ENCODE assay signal across 9 cellular contexts in the genomic region with DNA sequence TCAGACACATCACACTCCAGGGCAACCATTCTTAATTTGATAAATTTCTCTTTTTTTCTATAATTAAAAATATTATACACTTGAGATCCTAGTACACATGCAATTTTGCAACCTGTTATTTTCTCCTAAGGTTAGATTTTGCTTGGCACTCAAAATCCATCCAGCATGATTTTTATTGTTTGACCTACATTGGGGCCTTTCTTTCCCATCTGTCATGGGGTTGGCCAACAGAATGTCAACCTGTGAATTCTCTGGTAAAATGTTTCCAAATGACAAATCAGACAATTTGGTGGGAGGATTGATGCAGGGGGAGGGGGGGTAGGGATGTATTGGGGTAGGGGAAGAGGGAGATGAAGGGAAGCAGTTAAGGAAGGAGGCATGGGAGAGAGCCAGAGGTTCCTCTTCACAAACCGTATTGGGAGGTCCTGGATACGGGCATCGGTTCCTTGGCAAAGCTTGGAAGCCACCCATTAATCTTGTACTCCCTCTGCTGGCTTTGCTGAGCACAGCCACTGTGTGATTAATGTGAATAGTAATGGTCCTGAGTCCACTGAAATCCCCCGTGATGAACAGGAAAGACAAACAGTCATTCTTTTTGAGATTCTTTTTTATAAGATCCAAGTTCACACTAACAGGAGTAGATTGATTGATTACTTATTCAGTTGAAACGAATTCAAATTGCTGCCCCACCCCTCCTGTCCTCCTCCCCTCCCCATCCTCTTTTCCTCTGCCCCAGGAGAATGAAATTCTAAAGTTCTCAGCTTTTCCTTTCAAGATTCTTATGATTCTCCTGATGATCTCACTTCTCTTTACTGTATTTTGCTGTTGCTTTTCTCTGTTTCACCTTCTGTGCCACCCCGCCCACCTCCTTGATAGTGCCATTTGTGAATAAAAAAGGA.
DNase-seq lines count a peak whose midpoint lies in the region; ATAC-seq, FAIRE-seq and TF ChIP-seq lines count a peak whose summit lies in the region.
"Had no signal": no experiment of that assay in that cellular context is flagged by ENCODE, and none has a peak within 500 bp of the region (broad histone marks: within the 10 kb centered on the region; RNA-seq: fewer than 3 reads in every experiment).

No MANE protein-coding gene starts in this region.

- H2BK15ac ChIP-seq in H1 (ENCODE audit: low read length): no peak overlapping the region

- H3K9me3 ChIP-seq in H1 (ENCODE audit: insufficient read depth in 2 of 2, low read depth in 1 of 2, low read length in 1 of 2) (no peaks in the 10 kb centered on the region; a peak in 1 of 4 replicates), lower lobe of right lung (no peaks in the 10 kb centered on the region)

- H3K4me1 Mint-ChIP-seq in stimulated activated naive CD8-positive, alpha-beta T cell treated with anti-CD3 and anti-CD28 coated beads, Interleukin-15, amount 100 ng/mL, for 72 hours: no peaks in the 10 kb centered on the region

- H3K27me3 ChIP-seq in H1 (replicated peaks in 1 of 4; ENCODE audit: control insufficient read depth in 3 of 4, extremely low read depth in 1 of 4, insufficient read depth in 3 of 4, low read length in 3 of 4) (no peaks in the 10 kb centered on the region), lower lobe of right lung (ENCODE audit: low read depth) (no peaks in the 10 kb centered on the region)

- H3K27ac ChIP-seq in H1 (ENCODE audit: low read depth, low read length) (no peak overlapping the region), lower lobe of right lung (no peak overlapping the region)

- peak; percentile 87 for FAIRE-seq in H1 (lab: Jason Lieb, UNC)
- FAIRE-seq: colon had no signal

- H3K79me1 ChIP-seq in H1 (ENCODE audit: low read depth, low read length): no peaks in the 10 kb centered on the region

- H3K9me3 Mint-ChIP-seq in stimulated activated naive CD8-positive, alpha-beta T cell treated with anti-CD3 and anti-CD28 coated beads, Interleukin-15, amount 100 ng/mL, for 72 hours: no peaks in the 10 kb centered on the region

- H2BK5ac ChIP-seq in H1 (ENCODE audit: low read depth, low read length): no peak overlapping the region

- H3K14ac ChIP-seq in H1 (ENCODE audit: insufficient read length): no peak overlapping the region

- in situ Hi-C loops in KBM-7 (cut with MboI; ENCODE audit: low pct_unique_long_range_greater_than_20kb, low sequenced_read_pairs): no loop called here

- CTCF ChIA-PET in H1 (lab: Charles Lee; ENCODE audit: partially characterized antibody): interaction anchor here (0.6 to 3.4 kb wide), 26 partner anchors 10 to 958 kb away, joined by 3 to 16 read pairs (median 4); no protein-coding TSS in a partner anchor

- H3K18ac ChIP-seq in H1 (ENCODE audit: extremely low read depth, low read length): no peak overlapping the region

- H3K27ac Mint-ChIP-seq in stimulated activated naive CD8-positive, alpha-beta T cell treated with anti-CD3 and anti-CD28 coated beads, Interleukin-15, amount 100 ng/mL, for 72 hours: no peak overlapping the region

- H3K4me1 ChIP-seq in H1 (replicated peaks in 1 of 4; ENCODE audit: control insufficient read depth in 3 of 4, insufficient read depth in 4 of 4, low read length in 3 of 4): peaks cover 0 to 4% (median 0%) of the 10 kb centered on the region in 4 experiments; a peak in 2 of 7 replicates
- no peaks in the 10 kb centered on the region for H3K4me1 ChIP-seq in lower lobe of right lung

- no peak overlapping the region for H3K4me3 ChIP-seq in H1 (ENCODE audit: extremely low read depth in 1 of 4, insufficient read depth in 2 of 4, low read depth in 3 of 4, low read length in 4 of 4)
- no peak overlapping the region for H3K4me3 ChIP-seq in lower lobe of right lung

- H2BK20ac ChIP-seq in H1 (ENCODE audit: low read length): no peak overlapping the region

- no peaks in the 10 kb centered on the region for H3K23me2 ChIP-seq in H1 (ENCODE audit: low read depth, low read length)

- H4K5ac ChIP-seq in H1 (ENCODE audit: insufficient read length, low read depth, low read length): no peak overlapping the region

- DNase-seq in stimulated activated naive CD8-positive, alpha-beta T cell treated with anti-CD3 and anti-CD28 coated beads, Interleukin-15, Interleukin-2, amounts not matched to agents 100 U/mL and 50 U/mL, for 24 hours: peak; percentile 10
- DNase-seq in stimulated activated naive CD8-positive, alpha-beta T cell treated with anti-CD3 and anti-CD28 coated beads, Interleukin-15, amount 100 ng/mL, for 72 hours: no peak
- DNase-seq in KBM-7: peak; percentile 37
- DNase-seq in RPMI7951 (ENCODE audit: low read depth): peak; percentile 72
- peak; percentile 34 to 67 for DNase-seq in H1 (ENCODE audit: low read depth in 1 of 2, low spot score in 2 of 2)
- DNase-seq in lower lobe of right lung: no peak

- no peak overlapping the region for H3K56ac ChIP-seq in H1 (replicated peaks; ENCODE audit: insufficient read length, low read depth, low read length)

- H3K9ac ChIP-seq in H1 (replicated peaks in 1 of 4; ENCODE audit: extremely low read depth in 1 of 4, low read depth in 3 of 4, low read length in 3 of 4): no peak overlapping the region

- no peak overlapping the region for H2AFZ ChIP-seq in H1 (ENCODE audit: low read length)

- H3K4ac ChIP-seq in H1 (replicated peaks; ENCODE audit: insufficient read length, low read depth, low read length): no peak overlapping the region

- H3K4me3 Mint-ChIP-seq in stimulated activated naive CD8-positive, alpha-beta T cell treated with anti-CD3 and anti-CD28 coated beads, Interleukin-15, amount 100 ng/mL, for 72 hours: no peak overlapping the region

- no peak for TF ChIP-seq EP300 in H1 (IDR thresholded peaks at IDR 0.05; ENCODE audit: borderline replicate concordance in 1 of 2, low read depth in 2 of 2, low read length in 2 of 2)

- no peak for ATAC-seq in stimulated activated naive CD8-positive, alpha-beta T cell treated with anti-CD3 and anti-CD28 coated beads, Interleukin-15, Interleukin-2, amounts not matched to agents 100 U/mL and 50 U/mL, for 24 hours
- no peak for ATAC-seq in stimulated activated naive CD8-positive, alpha-beta T cell treated with anti-CD3 and anti-CD28 coated beads, Interleukin-15, amount 100 ng/mL, for 72 hours
- ATAC-seq in lower lobe of right lung (peak; percentile 86 to 91), HG02759 (IDR thresholded peaks at IDR 0.05; ENCODE audit: unreplicated experiment) (no peak), HG03460 (IDR thresholded peaks at IDR 0.05; ENCODE audit: unreplicated experiment) (no peak)

- H3K4me2 ChIP-seq in H1 (ENCODE audit: insufficient read depth in 1 of 2, low read depth in 2 of 2, low read length in 2 of 2): no peak overlapping the region

- TF ChIP-seq POLR2A in H1 (IDR thresholded peaks at IDR 0.05; ENCODE audit: control extremely low read depth in 1 of 2, low read depth in 2 of 2, low read length in 2 of 2): no peak

- peak; percentile 98 for TF ChIP-seq RAD21 in H1 (IDR thresholded peaks at IDR 0.05 in 1 of 2, conservative IDR thresholded peaks at IDR 0.05 in 1 of 2; ENCODE audit: low read depth in 2 of 2, low read length in 2 of 2)

- H3K79me2 ChIP-seq in H1 (ENCODE audit: control insufficient read depth in 1 of 2, insufficient read depth in 2 of 2, low read length in 2 of 2): no peaks in the 10 kb centered on the region

- intact Hi-C loops in lower lobe of right lung (cut with DNase I): loop anchor here (5.0 kb wide), 1 partner anchor 351 kb away; no protein-coding TSS in a partner anchor

- whole genome bisulfite sequencing in H1 (ENCODE audit: extremely low coverage in 1 of 2, insufficient coverage in 1 of 2, insufficient read length in 1 of 2, insufficient replicate concordance in 2 of 2, low coverage in 1 of 2, low lambda C conversion rate in 2 of 2, missing lambda C conversion rate in 1 of 2), 2 experiments: 27% methylated on average over 6 of the region's 6 CpGs; no CpG with 5 or more reads in 1 of the 2 experiments

- no peak overlapping the region for H2AK5ac ChIP-seq in H1 (ENCODE audit: low read depth, low read length)

- H4K20me1 ChIP-seq in H1 (replicated peaks in 1 of 2; ENCODE audit: control insufficient read depth in 1 of 2, insufficient read depth in 2 of 2, low read length in 2 of 2): no peaks in the 10 kb centered on the region

- POLR2A ChIA-PET in H1 (lab: Charles Lee; ENCODE audit: partially characterized antibody): interaction anchor here (1.5 kb wide), 1 partner anchor 102 kb away, joined by 5 read pairs; no protein-coding TSS in a partner anchor

- no peak overlapping the region for H2BK120ac ChIP-seq in H1 (replicated peaks; ENCODE audit: low read depth, low read length)

- H4K91ac ChIP-seq in H1 (replicated peaks; ENCODE audit: insufficient read length, low read length): no peak overlapping the region

- H3K23ac ChIP-seq in H1 (ENCODE audit: insufficient read length): no peak overlapping the region

- no peak overlapping the region for H2BK12ac ChIP-seq in H1 (ENCODE audit: low read depth, low read length)

- H3K36me3 ChIP-seq in H1 (ENCODE audit: control insufficient read depth in 2 of 4, insufficient read depth in 4 of 4, low read length in 3 of 4): no peaks in the 10 kb centered on the region
- H3K36me3 ChIP-seq in lower lobe of right lung: no peaks in the 10 kb centered on the region

- peaks cover 16% of the 10 kb centered on the region for H3K27me3 Mint-ChIP-seq in stimulated activated naive CD8-positive, alpha-beta T cell treated with anti-CD3 and anti-CD28 coated beads, Interleukin-15, amount 100 ng/mL, for 72 hours

- TF ChIP-seq CTCF in H1 (IDR thresholded peaks at IDR 0.05; ENCODE audit: control extremely low read depth in 1 of 3, insufficient read depth in 1 of 3, low read depth in 1 of 3, low read length in 3 of 3) (peak; percentile 56 to 89 (median 85)), lower lobe of right lung (IDR thresholded peaks at IDR 0.05) (peak; percentile 73)

- no peak overlapping the region for H4K8ac ChIP-seq in H1 (ENCODE audit: extremely low read depth, insufficient read depth, low read length)

TF ChIP-seq in H1, 55 proteins besides CTCF, POLR2A, EP300 and RAD21:
- TF ChIP-seq YY1 (IDR thresholded peaks at IDR 0.05; ENCODE audit: low read depth, low read length) (0 out of 2 replicates have a peak, but pooled peaks have one; percentile 44), NRF1 (IDR thresholded peaks at IDR 0.05; ENCODE audit: low read depth, low read length) (no peak)

Comparison
In these comparisons a context has a peak if more than half of its experiments do, and no peak if none do; other contexts are left out.
1. DNase-seq: peak in stimulated activated naive CD8-positive, alpha-beta T cell treated with anti-CD3 and anti-CD28 coated beads, Interleukin-15, Interleukin-2, amounts not matched to agents 100 U/mL and 50 U/mL, for 24 hours (single experiment), KBM-7 (single experiment), RPMI7951 (single experiment) and H1 (2 of 2); none in stimulated activated naive CD8-positive, alpha-beta T cell treated with anti-CD3 and anti-CD28 coated beads, Interleukin-15, amount 100 ng/mL, for 72 hours (0 of 2) and lower lobe of right lung (single experiment).
2. ATAC-seq: peak in lower lobe of right lung (2 of 2); none in stimulated activated naive CD8-positive, alpha-beta T cell treated with anti-CD3 and anti-CD28 coated beads, Interleukin-15, Interleukin-2, amounts not matched to agents 100 U/mL and 50 U/mL, for 24 hours (single experiment), stimulated activated naive CD8-positive, alpha-beta T cell treated with anti-CD3 and anti-CD28 coated beads, Interleukin-15, amount 100 ng/mL, for 72 hours (single experiment), HG02759 (single experiment) and HG03460 (single experiment).